Comparison of ENCODE assay signal across 34 cellular contexts in the genomic region with DNA sequence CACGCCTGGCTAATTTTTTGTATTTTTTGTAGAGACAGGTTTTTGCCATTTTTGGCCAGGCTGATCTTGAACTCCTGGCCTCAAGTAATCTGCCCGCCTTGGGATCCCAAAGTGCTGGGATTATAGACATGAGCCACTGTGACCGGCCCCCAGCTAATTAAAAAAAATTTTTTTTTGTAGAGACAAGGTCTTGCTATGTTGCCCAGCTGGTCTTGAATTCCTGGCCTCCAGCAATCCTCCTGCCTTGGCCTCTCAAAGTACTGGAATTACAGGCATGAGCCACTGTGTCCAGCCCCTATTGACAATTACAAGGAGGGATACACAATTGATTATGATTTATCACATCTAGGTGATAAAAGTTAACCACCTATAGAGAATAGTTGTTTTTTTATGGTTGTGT. TPM values are rescaled to one million over a fixed set of nuclear protein-coding genes. Genes with fewer than 3 reads are reported as not detected.
"Had no signal": no experiment of that assay in that cellular context is flagged by ENCODE, and none has a peak within 500 bp of the region (broad histone marks: within the 10 kb centered on the region; RNA-seq: fewer than 3 reads in every experiment).

No MANE protein-coding gene starts in this region.

- H3K4me1 ChIP-seq: adrenal gland, ascending aorta, breast epithelium had no signal

- H3K27ac ChIP-seq: adrenal gland, ascending aorta, body of pancreas, brain microvascular endothelial cell, breast epithelium, cardiac muscle cell had no signal

- H3K27me3 ChIP-seq: adrenal gland, ascending aorta, body of pancreas, brain microvascular endothelial cell, breast epithelium, cardiac muscle cell had no signal

- H3K4me3 ChIP-seq: adrenal gland, ascending aorta, body of pancreas, breast epithelium, cardiac muscle cell had no signal

- ATAC-seq: activated naive CD4-positive, alpha-beta T cell treated with anti-CD3 and anti-CD28 coated beads, Interleukin-2, amount 50 U/mL, for 72 hours; activated naive CD8-positive, alpha-beta T cell treated with anti-CD3 and anti-CD28 coated beads, Interleukin-2, amount 50 U/mL, for 24 hours; activated T-cell treated with anti-CD3 and anti-CD28 coated beads, Interleukin-2, amount 50 U/mL, for 4 hours; activated T-cell treated with anti-CD3 and anti-CD28 coated beads, Interleukin-2, amount 50 U/mL, for 72 hours; activated T-helper 17 cell treated with anti-CD3 and anti-CD28 coated beads, Interleukin-2, amount 50 U/mL, for 72 hours; body of pancreas had no signal

- H3K9me3 ChIP-seq: adrenal gland, ascending aorta, body of pancreas, breast epithelium had no signal

- DNase-seq: activated effector memory CD4-positive, alpha-beta T cell treated with anti-CD3 and anti-CD28 coated beads, Interleukin-2, amount 50 U/mL, for 16 hours; activated effector memory CD4-positive, alpha-beta T cell treated with Interleukin-2 at 50 U/mL for 16 hours; activated gamma-delta T cell; activated gamma-delta T cell treated with Interleukin-2 at 50 U/mL for 16 hours; activated naive CD4-positive, alpha-beta T cell; activated naive CD4-positive, alpha-beta T cell treated with anti-CD3 and anti-CD28 coated beads for 36 hours; activated naive CD4-positive, alpha-beta T cell treated with anti-CD3 and anti-CD28 coated beads, Interleukin-2, amount 10 ng/mL, durations not matched to agents 7 days and 5 days; activated naive CD4-positive, alpha-beta T cell treated with anti-CD3 and anti-CD28 coated beads, Interleukin-2, amount 50 U/mL, for 16 hours; activated naive CD4-positive, alpha-beta T cell treated with Interleukin-2 at 50 U/mL for 16 hours; activated naive CD8-positive, alpha-beta T cell treated with anti-CD3 and anti-CD28 coated beads for 36 hours; activated naive CD8-positive, alpha-beta T cell treated with anti-CD3 and anti-CD28 coated beads, Interleukin-2, amount 10 ng/mL, durations not matched to agents 7 days and 5 days; activated naive CD8-positive, alpha-beta T cell treated with anti-CD3 and anti-CD28 coated beads, Interleukin-2, amount 50 U/mL, for 24 hours; activated T-cell treated with anti-CD3 and anti-CD28 coated beads, Interleukin-2, amount 50 U/mL, for 1 hour; activated T-cell treated with anti-CD3 and anti-CD28 coated beads, Interleukin-2, amount 50 U/mL, for 24 hours; activated T-cell treated with anti-CD3 and anti-CD28 coated beads, Interleukin-2, amount 50 U/mL, for 4 hours; activated T-cell treated with anti-CD3 and anti-CD28 coated beads, Interleukin-2, amount 50 U/mL, for 48 hours; activated T-cell treated with anti-CD3 and anti-CD28 coated beads, Interleukin-2, amount 50 U/mL, for 72 hours; adrenal gland; amniotic stem cell; amygdala; anterior cingulate cortex; aorta; body of pancreas; brain microvascular endothelial cell; caudate nucleus; central memory CD4-positive, alpha-beta T cell; cerebellar nuclear complex had no signal

- H3K36me3 ChIP-seq: adrenal gland, ascending aorta, brain microvascular endothelial cell, breast epithelium, cardiac muscle cell had no signal

RNA-seq across cellular contexts. Expression of a gene that starts 59.5 kb away (rescaled TPM):
- total RNA-seq: activated naive CD4-positive, alpha-beta T cell treated with anti-CD3 and anti-CD28 coated beads for 36 hours; activated naive CD4-positive, alpha-beta T cell treated with anti-CD3 and anti-CD28 coated beads, Interleukin-2, amount 50 U/mL, for 72 hours; activated naive CD8-positive, alpha-beta T cell treated with anti-CD3 and anti-CD28 coated beads for 36 hours; activated naive CD8-positive, alpha-beta T cell treated with anti-CD3 and anti-CD28 coated beads, Interleukin-2, amount 10 ng/mL, durations not matched to agents 7 days and 5 days; activated T-cell treated with anti-CD3 and anti-CD28 coated beads, Interleukin-2, amount 50 U/mL, for 72 hours; activated T-helper 1 cell treated with anti-CD3 and anti-CD28 coated beads, Interleukin-12 subunit alpha, Interleukin-12 subunit beta, Interleukin-2, Interleukin-4 antibody, amounts not matched to agents 30 ng/mL and 10 ng/mL and 1 ng/mL, durations not matched to agents 14 hours and 24 hours and 36 hours; activated T-helper 17 cell treated with anti-CD3 and anti-CD28 coated beads, Interleukin-2, amount 50 U/mL, for 72 hours; activated T-helper 2 cell treated with anti-CD3 and anti-CD28 coated beads, Interferon-gamma antibody, Interleukin-2, Interleukin-4, amounts not matched to agents 10 μg/mL and 5 μg/mL and 100 μg/mL, durations not matched to agents 14 hours and 24 hours and 36 hours had no signal
